1 cellular context compared by ENCODE assay signal in genomic region chr16:87794485-87795078, GRCh38.
TF ChIP-seq lines count a peak whose summit lies in the region.

No MANE protein-coding gene starts in this region.

TF ChIP-seq in HepG2, 621 proteins besides CTCF, POLR2A, EP300 and RAD21:
- 0 out of 2 replicates have a peak, but pooled peaks have one; percentile 22 for TF ChIP-seq KDM1A (CRISPR knock-in tag; IDR thresholded peaks at IDR 0.05)
- TF ChIP-seq, protein P1, sequence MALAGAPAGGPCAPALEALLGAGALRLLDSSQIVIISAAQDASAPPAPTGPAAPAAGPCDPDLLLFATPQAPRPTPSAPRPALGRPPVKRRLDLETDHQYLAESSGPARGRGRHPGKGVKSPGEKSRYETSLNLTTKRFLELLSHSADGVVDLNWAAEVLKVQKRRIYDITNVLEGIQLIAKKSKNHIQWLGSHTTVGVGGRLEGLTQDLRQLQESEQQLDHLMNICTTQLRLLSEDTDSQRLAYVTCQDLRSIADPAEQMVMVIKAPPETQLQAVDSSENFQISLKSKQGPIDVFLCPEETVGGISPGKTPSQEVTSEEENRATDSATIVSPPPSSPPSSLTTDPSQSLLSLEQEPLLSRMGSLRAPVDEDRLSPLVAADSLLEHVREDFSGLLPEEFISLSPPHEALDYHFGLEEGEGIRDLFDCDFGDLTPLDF (CRISPR knock-in tag; IDR thresholded peaks at IDR 0.05), result no peak
- 0 out of 2 replicates have a peak, but pooled peaks have one; percentile 3 for TF ChIP-seq SOX5 (CRISPR knock-in tag; IDR thresholded peaks at IDR 0.05; ENCODE audit: borderline replicate concordance)
- no peak for TF ChIP-seq CREB1 (IDR thresholded peaks at IDR 0.05)
- peak; percentile 25; the same call in 1 of the 2 replicates for TF ChIP-seq CREB1 (CRISPR knock-in tag; IDR thresholded peaks at IDR 0.05)
- TF ChIP-seq DMTF1 (CRISPR knock-in tag; IDR thresholded peaks at IDR 0.05), result no peak
- peak; percentile 87 for TF ChIP-seq ZNF629 (CRISPR knock-in tag; conservative IDR thresholded peaks at IDR 0.05)
- peak; percentile 25; the same call in 1 of the 2 replicates for TF ChIP-seq HNF4G (IDR thresholded peaks at IDR 0.05; ENCODE audit: borderline replicate concordance, low read depth, low read length)
- TF ChIP-seq HNF4G (CRISPR knock-in tag; IDR thresholded peaks at IDR 0.05; ENCODE audit: borderline replicate concordance, low read depth), result no peak
- 0 out of 2 replicates have a peak, but pooled peaks have one; percentile 10 for TF ChIP-seq HNF4A (CRISPR knock-in tag; IDR thresholded peaks at IDR 0.05)
